Comparison of ENCODE assay signal across 11 cellular contexts in genomic region chr3:12507871-12508281, GRCh38. TPM values are rescaled to one million over a fixed set of nuclear protein-coding genes. Genes with fewer than 3 reads are reported as not detected.
DNase-seq lines count a peak whose midpoint lies in the region; TF ChIP-seq lines count a peak whose summit lies in the region.
"Had no signal": no experiment of that assay in that cellular context is flagged by ENCODE, and none has a peak within 500 bp of the region (broad histone marks: within the 10 kb centered on the region; RNA-seq: fewer than 3 reads in every experiment).

No MANE protein-coding gene starts in this region.

- DNase-seq in HS-5 (ENCODE audit: low read depth) = peak; percentile 25
- DNase-seq in brain pericyte (ENCODE audit: low read depth, low spot score) = peak; percentile 58
- DNase-seq in hepatic stellate cell (ENCODE audit: low spot score) = peak; percentile 26
- DNase-seq in tibial artery = no peak
- no peak for DNase-seq in KG1 (lab: John Stamatoyannopoulos, UW)
- no peak for DNase-seq in H7
- DNase-seq in putamen (ENCODE audit: low spot score) = no peak
- DNase-seq in activated effector memory CD4-positive, alpha-beta T cell treated with anti-CD3 and anti-CD28 coated beads, Interleukin-2, amount 50 U/mL, for 16 hours = no peak
- DNase-seq: NCI-H69; stimulated activated CD4-positive, alpha-beta T cell treated with anti-CD3 and anti-CD28 coated beads, Interleukin-2, amount 100 ng/mL, for 48 hours had no signal

- no peaks in the 10 kb centered on the region for H3K9me3 ChIP-seq in tibial artery

- H3K27me3 ChIP-seq in tibial artery (no peaks in the 10 kb centered on the region), H7 (ENCODE audit: control insufficient read depth, insufficient read depth, low read length) (no peaks in the 10 kb centered on the region)

- TF ChIP-seq CTCF in tibial artery (IDR thresholded peaks at IDR 0.05) = no peak

- peaks cover 0 to 26% (median 11%) of the 10 kb centered on the region in 4 donors for H3K4me1 ChIP-seq in tibial artery

- H3K36me3 ChIP-seq in tibial artery (peaks cover 11 to 50% (median 17%) of the 10 kb centered on the region in 3 donors), H7 (replicated peaks; ENCODE audit: control insufficient read depth, insufficient read depth, low read length) (peaks cover 13% of the 10 kb centered on the region)

- H3K27ac ChIP-seq in tibial artery = peak overlapping the region; percentile 63 to 75
- H3K27ac ChIP-seq: VCaP had no signal

- intact Hi-C loops in tibial artery (cut with DNase I; ENCODE audit: low total_unique reads) = no loop called here

- H3K4me3 ChIP-seq in tibial artery (peak overlapping the region in 1 of 2 donors; percentile 3), H7 (ENCODE audit: insufficient read depth, low read depth, low read length) (no peak overlapping the region)

RNA-seq across cellular contexts. Expression of gene TSEN2, which starts 23.6 kb away (rescaled TPM):
- total RNA-seq in H7 (2014; rRNA removed; shearing (Covaris generic)) = 17.1 and 19.3 TPM in 2 replicates

RNA-seq across cellular contexts. Expression of gene MKRN2OS, which starts 37.4 kb away (rescaled TPM):
- not detected in 2 replicates for total RNA-seq in H7 (2014; rRNA removed; shearing (Covaris generic))

RNA-seq across cellular contexts. Expression of gene MKRN2, which starts 49.0 kb away (rescaled TPM):
- total RNA-seq in H7 (2014; rRNA removed; shearing (Covaris generic)) = 29.0 TPM in 2 replicates

Comparison
In these comparisons a context has a peak if more than half of its experiments do, and no peak if none do; other contexts are left out.
1. DNase-seq: peak in HS-5 (single experiment), brain pericyte (single experiment) and hepatic stellate cell (single experiment); none in tibial artery (0 of 2), KG1 (single experiment), H7 (single experiment), putamen (single experiment) and activated effector memory CD4-positive, alpha-beta T cell treated with anti-CD3 and anti-CD28 coated beads, Interleukin-2, amount 50 U/mL, for 16 hours (single experiment).